9 cellular contexts compared by ENCODE assay signal in genomic region chr7:42691030-42691639, GRCh38.
DNase-seq lines count a peak whose midpoint lies in the region; ATAC-seq, FAIRE-seq and TF ChIP-seq lines count a peak whose summit lies in the region.
"Had no signal": no experiment of that assay in that cellular context is flagged by ENCODE, and none has a peak within 500 bp of the region (broad histone marks: within the 10 kb centered on the region; RNA-seq: fewer than 3 reads in every experiment).

No MANE protein-coding gene starts in this region.

- TF ChIP-seq POLR2A in A549 (IDR thresholded peaks at IDR 0.05; ENCODE audit: low read length) = no peak

- H3K9me3 ChIP-seq in A549 = no peaks in the 10 kb centered on the region
- H3K9me3 ChIP-seq in right cardiac atrium (ENCODE audit: control insufficient read depth, low read length) = no peaks in the 10 kb centered on the region
- no peaks in the 10 kb centered on the region for H3K9me3 ChIP-seq in thoracic aorta

- 27% methylated on average over 8 of the region's 8 CpGs for WGBS in A549 (ENCODE audit: missing lambda C conversion rate)
- WGBS in right cardiac atrium = 54% methylated on average over 8 of the region's 8 CpGs

- H3K4me1 ChIP-seq in A549 = no peaks in the 10 kb centered on the region
- peaks cover 2% of the 10 kb centered on the region for H3K4me1 ChIP-seq in right cardiac atrium (ENCODE audit: control insufficient read depth, insufficient read depth, low read length)
- H3K4me1 ChIP-seq in thoracic aorta (ENCODE audit: control insufficient read depth in 1 of 2, low read depth in 2 of 2) = peaks cover 0 to 11% of the 10 kb centered on the region in 2 donors

- FAIRE-seq in A549 (lab: Jason Lieb, UNC) = no peak

- POLR2A ChIA-PET in A549 (lab: Yijun Ruan, JAX) = no interaction called here

- CTCF ChIA-PET in A549 (lab: Yijun Ruan, JAX) = interaction anchor here (0.6 to 3.3 kb wide), 8 partner anchors 10 to 750 kb away, joined by 3 to 32 read pairs (median 4); no protein-coding TSS in a partner anchor

- H3K4me3 ChIP-seq in A549 = no peak overlapping the region
- H3K4me3 ChIP-seq in right cardiac atrium (ENCODE audit: low read length) = no peak overlapping the region
- H3K4me3 ChIP-seq in thoracic aorta = no peak overlapping the region

- DNase-seq in A549 (ENCODE audit: low read depth in 1 of 2, low spot score in 1 of 2) = peak; percentile 6 to 34
- peak; percentile 71 for DNase-seq in HCEC 1CT
- DNase-seq in SW480 (ENCODE audit: low spot score) = peak; percentile 83
- no peak for DNase-seq in right cardiac atrium
- DNase-seq in thoracic aorta (ENCODE audit: low spot score) = no peak
- no peak for DNase-seq in mesenteric fat pad (ENCODE audit: low spot score)
- no peak for DNase-seq in NCI-H2171 (lab: John Stamatoyannopoulos, UW)
- DNase-seq: activated naive CD8-positive, alpha-beta T cell treated with anti-CD3 and anti-CD28 coated beads, Interleukin-2, amount 10 ng/mL, durations not matched to agents 7 days and 5 days had no signal

- TF ChIP-seq RAD21 in A549 (conservative IDR thresholded peaks at IDR 0.05 in 1 of 2, IDR thresholded peaks at IDR 0.05 in 1 of 2) = peak; percentile 43 to 66

- intact Hi-C loops in right cardiac atrium (cut with DNase I) = no loop called here

- H3K27me3 ChIP-seq in right cardiac atrium (ENCODE audit: control insufficient read depth, insufficient read depth) (peaks cover 4% of the 10 kb centered on the region), thoracic aorta (replicated peaks; ENCODE audit: insufficient read depth) (no peaks in the 10 kb centered on the region)

- no peaks in the 10 kb centered on the region for H3K36me3 ChIP-seq in thoracic aorta

- peak; percentile 82 to 87 for ATAC-seq in A549
- peak; percentile 13 to 43 for ATAC-seq in right cardiac atrium
- no peak for ATAC-seq in thoracic aorta (ENCODE audit: insufficient number of reproducible peaks, low FRiP score, low read depth)
- no peak for ATAC-seq in GM21381 (IDR thresholded peaks at IDR 0.05; ENCODE audit: unreplicated experiment)

- no peak overlapping the region for H3K27ac ChIP-seq in A549
- H3K27ac ChIP-seq in right cardiac atrium (ENCODE audit: low read length) = no peak overlapping the region
- H3K27ac ChIP-seq in thoracic aorta = no peak overlapping the region

- TF ChIP-seq EP300 in A549 (IDR thresholded peaks at IDR 0.05) = no peak

- peak; percentile 32; the same call in 2 of the 3 replicates for TF ChIP-seq CTCF in A549 (IDR thresholded peaks at IDR 0.05)
- TF ChIP-seq CTCF in thoracic aorta (IDR thresholded peaks at IDR 0.05) = peak; percentile 37

- no peak overlapping the region for H3K4me2 ChIP-seq in A549

TF ChIP-seq in A549, 52 proteins besides CTCF, POLR2A, EP300 and RAD21:
- TF ChIP-seq ATOH8 (CRISPR knock-in tag; IDR thresholded peaks at IDR 0.05; ENCODE audit: low read depth) (no peak), CHD2 (IDR thresholded peaks at IDR 0.05; ENCODE audit: low read length, partially characterized antibody) (no peak), NR3C1 (IDR thresholded peaks at IDR 0.05) (no peak), PBX3 (IDR thresholded peaks at IDR 0.05) (no peak), CEBPB (IDR thresholded peaks at IDR 0.05) (no peak), RFX5 (IDR thresholded peaks at IDR 0.05) (no peak), ESRRA (IDR thresholded peaks at IDR 0.05; ENCODE audit: borderline replicate concordance, low read length) (no peak)
TF ChIP-seq in A549: peak in this region for 0.

Comparison
In these comparisons a context has a peak if more than half of its experiments do, and no peak if none do; other contexts are left out.
1. ATAC-seq: peak in A549 (2 of 2) and right cardiac atrium (2 of 2); none in thoracic aorta (single experiment) and GM21381 (single experiment).
2. DNase-seq: peak in A549 (2 of 2), HCEC 1CT (single experiment) and SW480 (single experiment); none in right cardiac atrium (0 of 3), thoracic aorta (single experiment), mesenteric fat pad (single experiment) and NCI-H2171 (single experiment).